In genomic region chr2:207928079-207928478, GRCh38 we compare ENCODE assay signal across 24 cellular contexts.
DNase-seq lines count a peak whose midpoint lies in the region; ATAC-seq, FAIRE-seq and TF ChIP-seq lines count a peak whose summit lies in the region.
"Had no signal": no experiment of that assay in that cellular context is flagged by ENCODE, and none has a peak within 500 bp of the region (broad histone marks: within the 10 kb centered on the region; RNA-seq: fewer than 3 reads in every experiment).

No MANE protein-coding gene starts in this region.

- TF ChIP-seq EP300 in HepG2 (IDR thresholded peaks at IDR 0.05; ENCODE audit: low read depth in 2 of 2, low read length in 2 of 2) (no peak), HepG2 (CRISPR knock-in tag; IDR thresholded peaks at IDR 0.05; ENCODE audit: borderline replicate concordance) (no peak)

- H3K9me3 ChIP-seq in HepG2 (ENCODE audit: low read length): no peaks in the 10 kb centered on the region
- H3K9me3 ChIP-seq: gastrocnemius medialis had no signal

- H3K36me3 ChIP-seq in HepG2 (replicated peaks in 1 of 2; ENCODE audit: control insufficient read depth in 1 of 2, insufficient read depth in 2 of 2, low read length in 2 of 2): 0 out of 5 replicates have a peak, but pooled peaks cover 0 to 4% of the 10 kb centered on the region in 2 experiments

- H3K4me2 ChIP-seq in HepG2 (ENCODE audit: low read depth, low read length): no peak overlapping the region

- POLR2A ChIA-PET in HepG2 (lab: Yijun Ruan, JAX): no interaction called here

- no peak for FAIRE-seq in HepG2 (lab: Jason Lieb, UNC)
- FAIRE-seq: GM12891, TTC549 had no signal

- CTCF ChIA-PET in HepG2 (lab: Yijun Ruan, JAX; ENCODE audit: low intra/inter-chr PET ratio, low total read pairs): no interaction called here

- TF ChIP-seq RAD21 in HepG2 (CRISPR knock-in tag; IDR thresholded peaks at IDR 0.05): no peak

- TF ChIP-seq POLR2A in HepG2 (IDR thresholded peaks at IDR 0.05; ENCODE audit: insufficient read depth in 1 of 2, low read depth in 2 of 2, low read length in 2 of 2): no peak

- H3K4me3 ChIP-seq in HepG2 (replicated peaks in 1 of 3; ENCODE audit: insufficient read depth in 1 of 3, low read depth in 2 of 3, low read length in 3 of 3): no peak overlapping the region
- H3K4me3 ChIP-seq: coronary artery, gastrocnemius medialis had no signal

- H3K27ac ChIP-seq in HepG2 (ENCODE audit: extremely low read length, insufficient read depth, low read length): peak overlapping the region; percentile 8
- H3K27ac ChIP-seq: coronary artery, gastrocnemius medialis, HL-60 had no signal

- DNase-seq in AG20443 (ENCODE audit: low spot score): peak; percentile 30
- DNase-seq in SK-MEL-5 (ENCODE audit: low read depth, low spot score): peak; percentile 47
- DNase-seq in HepG2 (ENCODE audit: low spot score): peak; percentile 49
- peak; percentile 23 for DNase-seq in putamen (ENCODE audit: low spot score)
- DNase-seq in AML-193 (lab: John Stamatoyannopoulos, UW): no peak
- DNase-seq in omental fat pad (ENCODE audit: low spot score): no peak
- DNase-seq: activated CD4-positive, alpha-beta T cell treated with anti-CD3 and anti-CD28 coated beads for 48 hours; activated CD8-positive, alpha-beta memory T cell treated with anti-CD3 and anti-CD28 coated beads, Interleukin-2, amount 10 ng/mL, durations not matched to agents 7 days and 5 days; activated naive CD8-positive, alpha-beta T cell treated with anti-CD3 and anti-CD28 coated beads, Interleukin-2, amount 10 ng/mL, durations not matched to agents 7 days and 5 days; CD4-positive, CD25-positive, alpha-beta regulatory T cell; DMS153; gastrocnemius medialis; kidney glomerular epithelial cell; MV-4-11; NCI-H187; NCI-H446 treated with DMSO at 0.1 percent for 48 hours; stimulated activated naive B cell treated with anti-CD40 and anti-IgM and Interleukin-4, amounts not matched to agents 10 μg/mL and 1 μg/mL and 100 μg/mL, for 72 hours had no signal

- TF ChIP-seq CTCF in HepG2 (CRISPR knock-in tag; IDR thresholded peaks at IDR 0.05): no peak
- no peak for TF ChIP-seq CTCF in omental fat pad (IDR thresholded peaks at IDR 0.05)

- H3K27me3 ChIP-seq in HepG2 (ENCODE audit: control insufficient read depth in 1 of 2, insufficient read depth in 2 of 2, low read length in 2 of 2): no peaks in the 10 kb centered on the region
- H3K27me3 ChIP-seq: gastrocnemius medialis had no signal

- ATAC-seq in HepG2 (no peak), HG02759 (IDR thresholded peaks at IDR 0.05; ENCODE audit: unreplicated experiment) (no peak), omental fat pad (ENCODE audit: low FRiP score) (no peak), GM21390 (IDR thresholded peaks at IDR 0.05; ENCODE audit: unreplicated experiment) (no peak)
- ATAC-seq: activated CD8-positive, alpha-beta memory T cell treated with anti-CD3 and anti-CD28 coated beads, Interleukin-2, amount 10 ng/mL, durations not matched to agents 7 days and 5 days; activated T-helper 17 cell treated with anti-CD3 and anti-CD28 coated beads, Interleukin-2, amount 50 U/mL, for 72 hours; gastrocnemius medialis; stimulated activated naive B cell treated with anti-CD40 and anti-IgM and Interleukin-4, amounts not matched to agents 10 μg/mL and 1 μg/mL and 100 μg/mL, for 72 hours had no signal

- H3K4me1 ChIP-seq in HepG2 (ENCODE audit: insufficient read depth, low read length): peaks cover 51% of the 10 kb centered on the region
- H3K4me1 ChIP-seq: gastrocnemius medialis had no signal

- H3K9ac ChIP-seq in HepG2 (ENCODE audit: insufficient read depth, low read depth, low read length): no peak overlapping the region

- intact Hi-C loops in HepG2 (cut with micrococcal nuclease; ENCODE audit: unreplicated experiment): no loop called here

- no peak overlapping the region for H2AFZ ChIP-seq in HepG2 (ENCODE audit: low read length)

- no peaks in the 10 kb centered on the region for H4K20me1 ChIP-seq in HepG2 (ENCODE audit: insufficient read depth, low read length)

- no peaks in the 10 kb centered on the region for H3K79me2 ChIP-seq in HepG2 (ENCODE audit: insufficient read depth, low read length)

- in situ Hi-C loops in SK-MEL-5 (cut with HindIII; ENCODE audit: low pct_unique_long_range_greater_than_20kb, low sequenced_read_pairs): no loop called here
- in situ Hi-C loops in HepG2 (cut with HindIII; ENCODE audit: extremely low pct_ligation_motif_present, low pct_unique_long_range_greater_than_20kb): no loop called here

- BruUV-seq in HepG2 (replicated peaks; lab: Mats Ljungman, UMichigan): no TSS peak

TF ChIP-seq in HepG2, 621 proteins besides CTCF, POLR2A, EP300 and RAD21:
- TF ChIP-seq ZFX (CRISPR knock-in tag; IDR thresholded peaks at IDR 0.05; ENCODE audit: low read depth) (peak; percentile 22; the same call in 1 of the 2 replicates), SP5 (CRISPR knock-in tag; IDR thresholded peaks at IDR 0.05; ENCODE audit: borderline replicate concordance, low read depth) (peak; percentile 58; the same call in 1 of the 2 replicates), ZNF484 (CRISPR knock-in tag; IDR thresholded peaks at IDR 0.05; ENCODE audit: borderline replicate concordance, low read depth) (no peak), ZNF556 (CRISPR knock-in tag; IDR thresholded peaks at IDR 0.05; ENCODE audit: borderline replicate concordance) (no peak), CBX2 (IDR thresholded peaks at IDR 0.05; ENCODE audit: low read depth, low read length) (no peak), CBX2 (CRISPR knock-in tag; IDR thresholded peaks at IDR 0.05; ENCODE audit: low read depth) (no peak), ZNF841 (CRISPR knock-in tag; IDR thresholded peaks at IDR 0.05; ENCODE audit: borderline replicate concordance) (no peak)

Comparison
In these comparisons a context has a peak if more than half of its experiments do, and no peak if none do; other contexts are left out.
1. DNase-seq: peak in AG20443 (single experiment), SK-MEL-5 (single experiment), HepG2 (single experiment) and putamen (single experiment); none in AML-193 (0 of 2) and omental fat pad (single experiment).